ENCODE assay signal across 1 cellular context in the genomic region with DNA sequence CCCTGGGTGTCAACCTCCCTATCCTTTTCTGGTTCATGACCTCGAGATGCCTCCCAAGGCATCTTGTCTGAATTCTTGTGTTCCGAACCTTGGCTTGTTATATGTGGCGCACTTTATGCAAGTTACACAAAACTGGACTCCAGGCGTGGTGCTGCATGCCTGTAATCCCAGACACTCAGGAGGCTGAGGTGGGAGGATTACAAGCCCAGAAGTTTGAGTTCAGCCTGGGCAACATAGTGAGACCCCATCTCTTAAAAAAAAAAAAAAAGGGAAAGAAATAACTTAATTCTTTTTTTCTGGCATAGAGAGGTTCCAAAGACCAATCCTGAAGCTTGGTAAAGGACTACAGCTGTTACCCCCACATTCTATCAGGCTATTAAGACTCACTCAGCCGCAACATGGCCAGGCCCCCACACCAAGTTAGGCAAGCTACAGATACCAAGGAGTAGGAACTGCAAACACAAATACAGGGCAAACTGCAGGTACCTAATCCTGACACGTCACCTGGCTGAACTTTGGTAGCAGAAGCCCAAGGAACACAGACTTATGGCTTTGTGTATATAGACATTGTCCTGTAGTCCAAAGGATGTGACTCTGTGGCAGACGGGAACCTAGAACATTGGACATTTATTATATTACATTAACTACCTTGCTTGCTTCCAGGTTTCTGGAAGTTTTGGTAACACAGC.
TF ChIP-seq lines count a peak whose summit lies in the region.

No MANE protein-coding gene starts in this region.

TF ChIP-seq in HepG2, 621 proteins besides CTCF, POLR2A, EP300 and RAD21 (continued from another document and continues in another):
- TF ChIP-seq ZNF20 (CRISPR knock-in tag; IDR thresholded peaks at IDR 0.05), result no peak
- peak; percentile 72; the same call in 1 of the 2 replicates for TF ChIP-seq ZNF414 (CRISPR knock-in tag; IDR thresholded peaks at IDR 0.05)
- TF ChIP-seq HNF4A (CRISPR knock-in tag; IDR thresholded peaks at IDR 0.05), result peak; percentile 91
- no peak for TF ChIP-seq TAF15 (IDR thresholded peaks at IDR 0.05; ENCODE audit: low read depth, low read length, poor library complexity, severe bottlenecking)
- no peak for TF ChIP-seq HMGA1 (CRISPR knock-in tag; conservative IDR thresholded peaks at IDR 0.05)
- TF ChIP-seq ZIK1 (CRISPR knock-in tag; IDR thresholded peaks at IDR 0.05; ENCODE audit: borderline replicate concordance, low read depth), result no peak
- no peak for TF ChIP-seq ZNF740 (CRISPR knock-in tag; IDR thresholded peaks at IDR 0.05)
- TF ChIP-seq ZNF496 (CRISPR knock-in tag; IDR thresholded peaks at IDR 0.05; ENCODE audit: insufficient replicate concordance), result no peak
- no peak for TF ChIP-seq ZFP90 (CRISPR knock-in tag; IDR thresholded peaks at IDR 0.05; ENCODE audit: borderline replicate concordance)
- TF ChIP-seq SAP130 (CRISPR knock-in tag; IDR thresholded peaks at IDR 0.05; ENCODE audit: low read depth), result peak; percentile 79; the same call in 1 of the 2 replicates
- TF ChIP-seq TMF1 (CRISPR knock-in tag; IDR thresholded peaks at IDR 0.05; ENCODE audit: low read depth), result no peak
- TF ChIP-seq ZNF556 (CRISPR knock-in tag; IDR thresholded peaks at IDR 0.05; ENCODE audit: borderline replicate concordance), result no peak
- 0 out of 2 replicates have a peak, but pooled peaks have one; percentile 20 for TF ChIP-seq KDM6A (CRISPR knock-in tag; IDR thresholded peaks at IDR 0.05; ENCODE audit: low read depth)
- TF ChIP-seq ZNF546 (CRISPR knock-in tag; conservative IDR thresholded peaks at IDR 0.05), result no peak
- no peak for TF ChIP-seq AGO2 (optimal IDR thresholded peaks at IDR 0.05; ENCODE audit: low read depth, low read length)
- TF ChIP-seq GTF3A (CRISPR knock-in tag; conservative IDR thresholded peaks at IDR 0.05), result no peak
- TF ChIP-seq PRDM15 (CRISPR knock-in tag; IDR thresholded peaks at IDR 0.05), result no peak
- no peak for TF ChIP-seq FOXA1 (IDR thresholded peaks at IDR 0.05)
- TF ChIP-seq FOXA1 (CRISPR knock-in tag; IDR thresholded peaks at IDR 0.05), result peak; percentile 25; the same call in 1 of the 2 replicates
- peak; percentile 49 for TF ChIP-seq CREB1 (IDR thresholded peaks at IDR 0.05)
- TF ChIP-seq CREB1 (CRISPR knock-in tag; IDR thresholded peaks at IDR 0.05), result peak; percentile 45; the same call in 1 of the 2 replicates
- TF ChIP-seq NR2C2 (CRISPR knock-in tag; IDR thresholded peaks at IDR 0.05; ENCODE audit: borderline replicate concordance), result 0 out of 2 replicates have a peak, but pooled peaks have one; percentile 26
- no peak for TF ChIP-seq RFX3 (CRISPR knock-in tag; IDR thresholded peaks at IDR 0.05)
- TF ChIP-seq LCORL (IDR thresholded peaks at IDR 0.05), result no peak
- TF ChIP-seq LCORL (CRISPR knock-in tag; IDR thresholded peaks at IDR 0.05), result peak; percentile 68; the same call in 1 of the 2 replicates
- 0 out of 2 replicates have a peak, but pooled peaks have one; percentile 46 for TF ChIP-seq NCOA1 (CRISPR knock-in tag; IDR thresholded peaks at IDR 0.05)
- TF ChIP-seq ZNF282 (IDR thresholded peaks at IDR 0.05; ENCODE audit: partially characterized antibody), result no peak
- TF ChIP-seq MEF2D (CRISPR knock-in tag; IDR thresholded peaks at IDR 0.05), result peak; percentile 23; the same call in 1 of the 2 replicates
- 0 out of 2 replicates have a peak, but pooled peaks have one; percentile 28 for TF ChIP-seq ZNF264 (CRISPR knock-in tag; IDR thresholded peaks at IDR 0.05)
- 0 out of 2 replicates have a peak, but pooled peaks have one; percentile 16 for TF ChIP-seq DPF2 (CRISPR knock-in tag; IDR thresholded peaks at IDR 0.05; ENCODE audit: borderline replicate concordance, low read depth)
- no peak for TF ChIP-seq ZFP36L1 (CRISPR knock-in tag; IDR thresholded peaks at IDR 0.05)
- TF ChIP-seq ZNF296 (CRISPR knock-in tag; conservative IDR thresholded peaks at IDR 0.05), result no peak
- no peak for TF ChIP-seq SP4 (CRISPR knock-in tag; IDR thresholded peaks at IDR 0.05)
- TF ChIP-seq RARA (CRISPR knock-in tag; IDR thresholded peaks at IDR 0.05), result peak; percentile 45
- TF ChIP-seq ZNF281 (CRISPR knock-in tag; IDR thresholded peaks at IDR 0.05; ENCODE audit: borderline replicate concordance), result no peak
- TF ChIP-seq, protein P1, sequence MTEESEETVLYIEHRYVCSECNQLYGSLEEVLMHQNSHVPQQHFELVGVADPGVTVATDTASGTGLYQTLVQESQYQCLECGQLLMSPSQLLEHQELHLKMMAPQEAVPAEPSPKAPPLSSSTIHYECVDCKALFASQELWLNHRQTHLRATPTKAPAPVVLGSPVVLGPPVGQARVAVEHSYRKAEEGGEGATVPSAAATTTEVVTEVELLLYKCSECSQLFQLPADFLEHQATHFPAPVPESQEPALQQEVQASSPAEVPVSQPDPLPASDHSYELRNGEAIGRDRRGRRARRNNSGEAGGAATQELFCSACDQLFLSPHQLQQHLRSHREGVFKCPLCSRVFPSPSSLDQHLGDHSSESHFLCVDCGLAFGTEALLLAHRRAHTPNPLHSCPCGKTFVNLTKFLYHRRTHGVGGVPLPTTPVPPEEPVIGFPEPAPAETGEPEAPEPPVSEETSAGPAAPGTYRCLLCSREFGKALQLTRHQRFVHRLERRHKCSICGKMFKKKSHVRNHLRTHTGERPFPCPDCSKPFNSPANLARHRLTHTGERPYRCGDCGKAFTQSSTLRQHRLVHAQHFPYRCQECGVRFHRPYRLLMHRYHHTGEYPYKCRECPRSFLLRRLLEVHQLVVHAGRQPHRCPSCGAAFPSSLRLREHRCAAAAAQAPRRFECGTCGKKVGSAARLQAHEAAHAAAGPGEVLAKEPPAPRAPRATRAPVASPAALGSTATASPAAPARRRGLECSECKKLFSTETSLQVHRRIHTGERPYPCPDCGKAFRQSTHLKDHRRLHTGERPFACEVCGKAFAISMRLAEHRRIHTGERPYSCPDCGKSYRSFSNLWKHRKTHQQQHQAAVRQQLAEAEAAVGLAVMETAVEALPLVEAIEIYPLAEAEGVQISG (CRISPR knock-in tag; IDR thresholded peaks at IDR 0.05), result no peak
- no peak for TF ChIP-seq ZNF143 (CRISPR knock-in tag; IDR thresholded peaks at IDR 0.05)
- TF ChIP-seq, protein P2, sequence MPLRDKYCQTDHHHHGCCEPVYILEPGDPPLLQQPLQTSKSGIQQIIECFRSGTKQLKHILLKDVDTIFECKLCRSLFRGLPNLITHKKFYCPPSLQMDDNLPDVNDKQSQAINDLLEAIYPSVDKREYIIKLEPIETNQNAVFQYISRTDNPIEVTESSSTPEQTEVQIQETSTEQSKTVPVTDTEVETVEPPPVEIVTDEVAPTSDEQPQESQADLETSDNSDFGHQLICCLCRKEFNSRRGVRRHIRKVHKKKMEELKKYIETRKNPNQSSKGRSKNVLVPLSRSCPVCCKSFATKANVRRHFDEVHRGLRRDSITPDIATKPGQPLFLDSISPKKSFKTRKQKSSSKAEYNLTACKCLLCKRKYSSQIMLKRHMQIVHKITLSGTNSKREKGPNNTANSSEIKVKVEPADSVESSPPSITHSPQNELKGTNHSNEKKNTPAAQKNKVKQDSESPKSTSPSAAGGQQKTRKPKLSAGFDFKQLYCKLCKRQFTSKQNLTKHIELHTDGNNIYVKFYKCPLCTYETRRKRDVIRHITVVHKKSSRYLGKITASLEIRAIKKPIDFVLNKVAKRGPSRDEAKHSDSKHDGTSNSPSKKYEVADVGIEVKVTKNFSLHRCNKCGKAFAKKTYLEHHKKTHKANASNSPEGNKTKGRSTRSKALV (CRISPR knock-in tag; IDR thresholded peaks at IDR 0.05), result no peak
- no peak; the same call in 1 of the 2 replicates for TF ChIP-seq HDAC2 (CRISPR knock-in tag; IDR thresholded peaks at IDR 0.05)
- TF ChIP-seq, protein P3, sequence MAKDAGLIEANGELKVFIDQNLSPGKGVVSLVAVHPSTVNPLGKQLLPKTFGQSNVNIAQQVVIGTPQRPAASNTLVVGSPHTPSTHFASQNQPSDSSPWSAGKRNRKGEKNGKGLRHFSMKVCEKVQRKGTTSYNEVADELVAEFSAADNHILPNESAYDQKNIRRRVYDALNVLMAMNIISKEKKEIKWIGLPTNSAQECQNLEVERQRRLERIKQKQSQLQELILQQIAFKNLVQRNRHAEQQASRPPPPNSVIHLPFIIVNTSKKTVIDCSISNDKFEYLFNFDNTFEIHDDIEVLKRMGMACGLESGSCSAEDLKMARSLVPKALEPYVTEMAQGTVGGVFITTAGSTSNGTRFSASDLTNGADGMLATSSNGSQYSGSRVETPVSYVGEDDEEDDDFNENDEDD (CRISPR knock-in tag; IDR thresholded peaks at IDR 0.05; ENCODE audit: borderline replicate concordance), result no peak
- TF ChIP-seq ONECUT2 (CRISPR knock-in tag; IDR thresholded peaks at IDR 0.05), result no peak
- no peak for TF ChIP-seq CENPT (CRISPR knock-in tag; IDR thresholded peaks at IDR 0.05; ENCODE audit: low read depth)
- no peak for TF ChIP-seq SP5 (CRISPR knock-in tag; IDR thresholded peaks at IDR 0.05; ENCODE audit: borderline replicate concordance, low read depth)
- peak; percentile 26; the same call in 1 of the 2 replicates for TF ChIP-seq FOSL2 (CRISPR knock-in tag; IDR thresholded peaks at IDR 0.05)
- TF ChIP-seq TFAP4 (IDR thresholded peaks at IDR 0.05; ENCODE audit: borderline replicate concordance, low read depth), result peak; percentile 50; the same call in 1 of the 2 replicates
- TF ChIP-seq ZNF337 (CRISPR knock-in tag; IDR thresholded peaks at IDR 0.05; ENCODE audit: borderline replicate concordance, low read depth), result no peak
- no peak for TF ChIP-seq PAF1 (CRISPR knock-in tag; IDR thresholded peaks at IDR 0.05)
- TF ChIP-seq HNF4G (IDR thresholded peaks at IDR 0.05; ENCODE audit: borderline replicate concordance, low read depth, low read length), result peak; percentile 89
- TF ChIP-seq HNF4G (CRISPR knock-in tag; IDR thresholded peaks at IDR 0.05; ENCODE audit: borderline replicate concordance, low read depth), result no peak
- TF ChIP-seq TBL1XR1 (IDR thresholded peaks at IDR 0.05; ENCODE audit: borderline replicate concordance, low read length, partially characterized antibody), result no peak
- no peak for TF ChIP-seq ZNF33A (CRISPR knock-in tag; IDR thresholded peaks at IDR 0.05; ENCODE audit: borderline replicate concordance)
